Comparison of ENCODE assay signal across 12 cellular contexts in the genomic region with DNA sequence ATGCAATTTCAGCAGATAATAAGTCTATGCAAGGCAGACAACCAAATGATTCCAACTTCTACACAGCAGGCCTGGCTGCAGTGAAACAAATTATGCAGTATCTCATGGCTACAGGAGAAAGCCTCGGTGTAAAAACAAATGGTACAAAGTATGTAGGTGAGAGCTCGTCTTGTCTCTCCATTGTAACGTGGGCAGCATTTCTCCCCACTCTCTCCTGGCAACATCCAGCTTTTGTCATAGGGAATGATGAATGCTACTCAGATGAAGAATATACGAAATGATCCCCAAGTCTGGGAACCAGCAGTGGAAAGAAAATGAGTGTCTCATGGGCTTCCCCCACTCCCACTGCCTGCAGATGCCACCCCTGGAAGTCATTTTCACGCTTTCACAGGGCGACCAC.
"Had no signal": no experiment of that assay in that cellular context is flagged by ENCODE, and none has a peak within 500 bp of the region (broad histone marks: within the 10 kb centered on the region; RNA-seq: fewer than 3 reads in every experiment).

No MANE protein-coding gene starts in this region.

- H3K4me3 Mint-ChIP-seq: activated B cell treated with CpG ODN at 0.5 μM for 24 hours; activated naive CD8-positive, alpha-beta T cell treated with anti-CD3 and anti-CD28 coated beads, Interleukin-2, amount 50 U/mL, for 24 hours; stimulated activated memory B cell treated with anti-CD40 and anti-IgM and Interleukin-4, amounts not matched to agents 10 μg/mL and 1 μg/mL and 100 μg/mL, for 72 hours had no signal

- H3K27ac ChIP-seq: gastrocnemius medialis, pancreas, uterus had no signal

- H3K9me3 Mint-ChIP-seq: activated B cell treated with CpG ODN at 0.5 μM for 24 hours; activated CD4-positive, alpha-beta T cell treated with anti-CD3 and anti-CD28 coated beads, Interleukin-2, amount 10 ng/mL, durations not matched to agents 24 days and 14 days; activated naive CD8-positive, alpha-beta T cell treated with anti-CD3 and anti-CD28 coated beads, Interleukin-2, amount 50 U/mL, for 24 hours had no signal

- H3K27me3 ChIP-seq: gastrocnemius medialis, heart right ventricle, pancreas, uterus had no signal

- H3K9me3 ChIP-seq: gastrocnemius medialis, heart right ventricle, pancreas, uterus had no signal

- H3K4me1 ChIP-seq: pancreas had no signal

- H3K4me3 ChIP-seq: gastrocnemius medialis, heart right ventricle, pancreas, uterus had no signal

- H3K27ac Mint-ChIP-seq: activated B cell treated with CpG ODN at 0.5 μM for 24 hours; activated naive CD8-positive, alpha-beta T cell treated with anti-CD3 and anti-CD28 coated beads, Interleukin-2, amount 50 U/mL, for 24 hours; stimulated activated memory B cell treated with anti-CD40 and anti-IgM and Interleukin-4, amounts not matched to agents 10 μg/mL and 1 μg/mL and 100 μg/mL, for 72 hours had no signal

- DNase-seq: activated B cell treated with CpG ODN at 0.5 μM for 24 hours; activated CD4-positive, alpha-beta T cell treated with anti-CD3 and anti-CD28 coated beads, Interleukin-2, amount 10 ng/mL, durations not matched to agents 24 days and 14 days; activated gamma-delta T cell; activated naive CD8-positive, alpha-beta T cell treated with anti-CD3 and anti-CD28 coated beads, Interleukin-2, amount 50 U/mL, for 24 hours; aorta; dermis blood vessel endothelial cell; erythroblast; gastrocnemius medialis; heart right ventricle; pancreas; uterus had no signal

- H3K27me3 Mint-ChIP-seq: activated B cell treated with CpG ODN at 0.5 μM for 24 hours; activated CD4-positive, alpha-beta T cell treated with anti-CD3 and anti-CD28 coated beads, Interleukin-2, amount 10 ng/mL, durations not matched to agents 24 days and 14 days; activated naive CD8-positive, alpha-beta T cell treated with anti-CD3 and anti-CD28 coated beads, Interleukin-2, amount 50 U/mL, for 24 hours; stimulated activated memory B cell treated with anti-CD40 and anti-IgM and Interleukin-4, amounts not matched to agents 10 μg/mL and 1 μg/mL and 100 μg/mL, for 72 hours had no signal

- H3K36me3 ChIP-seq: gastrocnemius medialis, pancreas, uterus had no signal

- ATAC-seq: activated naive CD8-positive, alpha-beta T cell treated with anti-CD3 and anti-CD28 coated beads, Interleukin-2, amount 50 U/mL, for 24 hours; gastrocnemius medialis; heart right ventricle; pancreas; stimulated activated memory B cell treated with anti-CD40 and anti-IgM and Interleukin-4, amounts not matched to agents 10 μg/mL and 1 μg/mL and 100 μg/mL, for 72 hours had no signal
